Comparison of ENCODE assay signal across 1 cellular context in genomic region chr2:219228745-219229374, GRCh38.
TF ChIP-seq lines count a peak whose summit lies in the region.

No MANE protein-coding gene starts in this region.

TF ChIP-seq in HepG2, 621 proteins besides CTCF, POLR2A, EP300 and RAD21 (continued from another document and continues in another):
- TF ChIP-seq, protein P1, sequence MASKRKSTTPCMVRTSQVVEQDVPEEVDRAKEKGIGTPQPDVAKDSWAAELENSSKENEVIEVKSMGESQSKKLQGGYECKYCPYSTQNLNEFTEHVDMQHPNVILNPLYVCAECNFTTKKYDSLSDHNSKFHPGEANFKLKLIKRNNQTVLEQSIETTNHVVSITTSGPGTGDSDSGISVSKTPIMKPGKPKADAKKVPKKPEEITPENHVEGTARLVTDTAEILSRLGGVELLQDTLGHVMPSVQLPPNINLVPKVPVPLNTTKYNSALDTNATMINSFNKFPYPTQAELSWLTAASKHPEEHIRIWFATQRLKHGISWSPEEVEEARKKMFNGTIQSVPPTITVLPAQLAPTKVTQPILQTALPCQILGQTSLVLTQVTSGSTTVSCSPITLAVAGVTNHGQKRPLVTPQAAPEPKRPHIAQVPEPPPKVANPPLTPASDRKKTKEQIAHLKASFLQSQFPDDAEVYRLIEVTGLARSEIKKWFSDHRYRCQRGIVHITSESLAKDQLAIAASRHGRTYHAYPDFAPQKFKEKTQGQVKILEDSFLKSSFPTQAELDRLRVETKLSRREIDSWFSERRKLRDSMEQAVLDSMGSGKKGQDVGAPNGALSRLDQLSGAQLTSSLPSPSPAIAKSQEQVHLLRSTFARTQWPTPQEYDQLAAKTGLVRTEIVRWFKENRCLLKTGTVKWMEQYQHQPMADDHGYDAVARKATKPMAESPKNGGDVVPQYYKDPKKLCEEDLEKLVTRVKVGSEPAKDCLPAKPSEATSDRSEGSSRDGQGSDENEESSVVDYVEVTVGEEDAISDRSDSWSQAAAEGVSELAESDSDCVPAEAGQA (IDR thresholded peaks at IDR 0.05; ENCODE audit: low read depth): no peak
- TF ChIP-seq, protein P1 (CRISPR knock-in tag; IDR thresholded peaks at IDR 0.05; ENCODE audit: borderline replicate concordance): no peak
- TF ChIP-seq MTF2 (CRISPR knock-in tag; IDR thresholded peaks at IDR 0.05; ENCODE audit: borderline replicate concordance) (no peak), ZNF580 (CRISPR knock-in tag; IDR thresholded peaks at IDR 0.05; ENCODE audit: borderline replicate concordance, low read depth) (no peak), ZNF160 (CRISPR knock-in tag; IDR thresholded peaks at IDR 0.05) (no peak), PHB2 (IDR thresholded peaks at IDR 0.05; ENCODE audit: partially characterized antibody) (no peak), ZNF430 (CRISPR knock-in tag; IDR thresholded peaks at IDR 0.05) (peak; percentile 6; the same call in 1 of the 2 replicates), ZNF609 (CRISPR knock-in tag; IDR thresholded peaks at IDR 0.05; ENCODE audit: borderline replicate concordance) (no peak), CEBPG (CRISPR knock-in tag; IDR thresholded peaks at IDR 0.05) (no peak), ZNF121 (CRISPR knock-in tag; IDR thresholded peaks at IDR 0.05) (no peak; the same call in 1 of the 2 replicates), ZNF329 (CRISPR knock-in tag; IDR thresholded peaks at IDR 0.05; ENCODE audit: low read depth) (no peak), HCFC1 (IDR thresholded peaks at IDR 0.05; ENCODE audit: low read depth, low read length) (no peak), CSRNP2 (CRISPR knock-in tag; conservative IDR thresholded peaks at IDR 0.05; ENCODE audit: low read depth) (no peak), IKZF5 (CRISPR knock-in tag; IDR thresholded peaks at IDR 0.05) (no peak), ZNF460 (CRISPR knock-in tag; IDR thresholded peaks at IDR 0.05; ENCODE audit: borderline replicate concordance) (no peak), JARID2 (CRISPR knock-in tag; IDR thresholded peaks at IDR 0.05; ENCODE audit: insufficient replicate concordance) (no peak), ZNF383 (CRISPR knock-in tag; IDR thresholded peaks at IDR 0.05; ENCODE audit: borderline replicate concordance) (0 out of 2 replicates have a peak, but pooled peaks have one; percentile 22), ZNF136 (CRISPR knock-in tag; IDR thresholded peaks at IDR 0.05; ENCODE audit: low read depth) (no peak)
- TF ChIP-seq, protein P2, sequence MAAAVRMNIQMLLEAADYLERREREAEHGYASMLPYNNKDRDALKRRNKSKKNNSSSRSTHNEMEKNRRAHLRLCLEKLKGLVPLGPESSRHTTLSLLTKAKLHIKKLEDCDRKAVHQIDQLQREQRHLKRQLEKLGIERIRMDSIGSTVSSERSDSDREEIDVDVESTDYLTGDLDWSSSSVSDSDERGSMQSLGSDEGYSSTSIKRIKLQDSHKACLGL (CRISPR knock-in tag; IDR thresholded peaks at IDR 0.05): peak; percentile 80
- TF ChIP-seq, protein P3, sequence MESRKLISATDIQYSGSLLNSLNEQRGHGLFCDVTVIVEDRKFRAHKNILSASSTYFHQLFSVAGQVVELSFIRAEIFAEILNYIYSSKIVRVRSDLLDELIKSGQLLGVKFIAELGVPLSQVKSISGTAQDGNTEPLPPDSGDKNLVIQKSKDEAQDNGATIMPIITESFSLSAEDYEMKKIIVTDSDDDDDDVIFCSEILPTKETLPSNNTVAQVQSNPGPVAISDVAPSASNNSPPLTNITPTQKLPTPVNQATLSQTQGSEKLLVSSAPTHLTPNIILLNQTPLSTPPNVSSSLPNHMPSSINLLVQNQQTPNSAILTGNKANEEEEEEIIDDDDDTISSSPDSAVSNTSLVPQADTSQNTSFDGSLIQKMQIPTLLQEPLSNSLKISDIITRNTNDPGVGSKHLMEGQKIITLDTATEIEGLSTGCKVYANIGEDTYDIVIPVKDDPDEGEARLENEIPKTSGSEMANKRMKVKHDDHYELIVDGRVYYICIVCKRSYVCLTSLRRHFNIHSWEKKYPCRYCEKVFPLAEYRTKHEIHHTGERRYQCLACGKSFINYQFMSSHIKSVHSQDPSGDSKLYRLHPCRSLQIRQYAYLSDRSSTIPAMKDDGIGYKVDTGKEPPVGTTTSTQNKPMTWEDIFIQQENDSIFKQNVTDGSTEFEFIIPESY (CRISPR knock-in tag; IDR thresholded peaks at IDR 0.05): no peak
- TF ChIP-seq, protein P4, sequence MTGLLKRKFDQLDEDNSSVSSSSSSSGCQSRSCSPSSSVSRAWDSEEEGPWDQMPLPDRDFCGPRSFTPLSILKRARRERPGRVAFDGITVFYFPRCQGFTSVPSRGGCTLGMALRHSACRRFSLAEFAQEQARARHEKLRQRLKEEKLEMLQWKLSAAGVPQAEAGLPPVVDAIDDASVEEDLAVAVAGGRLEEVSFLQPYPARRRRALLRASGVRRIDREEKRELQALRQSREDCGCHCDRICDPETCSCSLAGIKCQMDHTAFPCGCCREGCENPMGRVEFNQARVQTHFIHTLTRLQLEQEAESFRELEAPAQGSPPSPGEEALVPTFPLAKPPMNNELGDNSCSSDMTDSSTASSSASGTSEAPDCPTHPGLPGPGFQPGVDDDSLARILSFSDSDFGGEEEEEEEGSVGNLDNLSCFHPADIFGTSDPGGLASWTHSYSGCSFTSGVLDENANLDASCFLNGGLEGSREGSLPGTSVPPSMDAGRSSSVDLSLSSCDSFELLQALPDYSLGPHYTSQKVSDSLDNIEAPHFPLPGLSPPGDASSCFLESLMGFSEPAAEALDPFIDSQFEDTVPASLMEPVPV (CRISPR knock-in tag; IDR thresholded peaks at IDR 0.05): 0 out of 2 replicates have a peak, but pooled peaks have one; percentile 31
- TF ChIP-seq, protein P5, sequence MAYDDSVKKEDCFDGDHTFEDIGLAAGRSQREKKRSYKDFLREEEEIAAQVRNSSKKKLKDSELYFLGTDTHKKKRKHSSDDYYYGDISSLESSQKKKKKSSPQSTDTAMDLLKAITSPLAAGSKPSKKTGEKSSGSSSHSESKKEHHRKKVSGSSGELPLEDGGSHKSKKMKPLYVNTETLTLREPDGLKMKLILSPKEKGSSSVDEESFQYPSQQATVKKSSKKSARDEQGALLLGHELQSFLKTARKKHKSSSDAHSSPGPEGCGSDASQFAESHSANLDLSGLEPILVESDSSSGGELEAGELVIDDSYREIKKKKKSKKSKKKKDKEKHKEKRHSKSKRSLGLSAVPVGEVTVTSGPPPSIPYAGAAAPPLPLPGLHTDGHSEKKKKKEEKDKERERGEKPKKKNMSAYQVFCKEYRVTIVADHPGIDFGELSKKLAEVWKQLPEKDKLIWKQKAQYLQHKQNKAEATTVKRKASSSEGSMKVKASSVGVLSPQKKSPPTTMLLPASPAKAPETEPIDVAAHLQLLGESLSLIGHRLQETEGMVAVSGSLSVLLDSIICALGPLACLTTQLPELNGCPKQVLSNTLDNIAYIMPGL (CRISPR knock-in tag; IDR thresholded peaks at IDR 0.05; ENCODE audit: borderline replicate concordance in 1 of 2, low read depth in 1 of 2): no peak; a peak in 1 of 4 replicates
- TF ChIP-seq, protein P6, sequence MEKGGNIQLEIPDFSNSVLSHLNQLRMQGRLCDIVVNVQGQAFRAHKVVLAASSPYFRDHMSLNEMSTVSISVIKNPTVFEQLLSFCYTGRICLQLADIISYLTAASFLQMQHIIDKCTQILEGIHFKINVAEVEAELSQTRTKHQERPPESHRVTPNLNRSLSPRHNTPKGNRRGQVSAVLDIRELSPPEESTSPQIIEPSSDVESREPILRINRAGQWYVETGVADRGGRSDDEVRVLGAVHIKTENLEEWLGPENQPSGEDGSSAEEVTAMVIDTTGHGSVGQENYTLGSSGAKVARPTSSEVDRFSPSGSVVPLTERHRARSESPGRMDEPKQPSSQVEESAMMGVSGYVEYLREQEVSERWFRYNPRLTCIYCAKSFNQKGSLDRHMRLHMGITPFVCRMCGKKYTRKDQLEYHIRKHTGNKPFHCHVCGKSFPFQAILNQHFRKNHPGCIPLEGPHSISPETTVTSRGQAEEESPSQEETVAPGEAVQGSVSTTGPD (CRISPR knock-in tag; IDR thresholded peaks at IDR 0.05): no peak
- TF ChIP-seq, protein P7, sequence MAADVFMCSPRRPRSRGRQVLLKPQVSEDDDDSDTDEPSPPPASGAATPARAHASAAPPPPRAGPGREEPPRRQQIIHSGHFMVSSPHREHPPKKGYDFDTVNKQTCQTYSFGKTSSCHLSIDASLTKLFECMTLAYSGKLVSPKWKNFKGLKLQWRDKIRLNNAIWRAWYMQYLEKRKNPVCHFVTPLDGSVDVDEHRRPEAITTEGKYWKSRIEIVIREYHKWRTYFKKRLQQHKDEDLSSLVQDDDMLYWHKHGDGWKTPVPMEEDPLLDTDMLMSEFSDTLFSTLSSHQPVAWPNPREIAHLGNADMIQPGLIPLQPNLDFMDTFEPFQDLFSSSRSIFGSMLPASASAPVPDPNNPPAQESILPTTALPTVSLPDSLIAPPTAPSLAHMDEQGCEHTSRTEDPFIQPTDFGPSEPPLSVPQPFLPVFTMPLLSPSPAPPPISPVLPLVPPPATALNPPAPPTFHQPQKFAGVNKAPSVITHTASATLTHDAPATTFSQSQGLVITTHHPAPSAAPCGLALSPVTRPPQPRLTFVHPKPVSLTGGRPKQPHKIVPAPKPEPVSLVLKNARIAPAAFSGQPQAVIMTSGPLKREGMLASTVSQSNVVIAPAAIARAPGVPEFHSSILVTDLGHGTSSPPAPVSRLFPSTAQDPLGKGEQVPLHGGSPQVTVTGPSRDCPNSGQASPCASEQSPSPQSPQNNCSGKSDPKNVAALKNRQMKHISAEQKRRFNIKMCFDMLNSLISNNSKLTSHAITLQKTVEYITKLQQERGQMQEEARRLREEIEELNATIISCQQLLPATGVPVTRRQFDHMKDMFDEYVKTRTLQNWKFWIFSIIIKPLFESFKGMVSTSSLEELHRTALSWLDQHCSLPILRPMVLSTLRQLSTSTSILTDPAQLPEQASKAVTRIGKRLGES (CRISPR knock-in tag; IDR thresholded peaks at IDR 0.05; ENCODE audit: borderline replicate concordance): no peak
